ENCODE assay signal across 1 cellular context in genomic region chr16:381788-382717, GRCh38.
A peak's percentile ranks its signal among the peaks of the same experiment; 100 is the strongest.
TF ChIP-seq lines count a peak whose summit lies in the region.

TSS of gene PGAP6 (minus strand) at chr16:381978. CDS start at chr16:381821, 157 bp downstream.

TF ChIP-seq in GM12878, 131 proteins besides CTCF, POLR2A, EP300 and RAD21 (continued from another document and continues in another):
- no peak for TF ChIP-seq PRDM15 (CRISPR knock-in tag; IDR thresholded peaks at IDR 0.05)
- no peak for TF ChIP-seq E2F8 (IDR thresholded peaks at IDR 0.05; ENCODE audit: low read depth, partially characterized antibody)
- TF ChIP-seq RB1 (IDR thresholded peaks at IDR 0.05; ENCODE audit: borderline replicate concordance), result peak; percentile 23; the same call in 1 of the 2 replicates
- no peak for TF ChIP-seq SMC3 (IDR thresholded peaks at IDR 0.05; ENCODE audit: borderline replicate concordance, low read length)
- no peak for TF ChIP-seq POU2F2 (IDR thresholded peaks at IDR 0.05; ENCODE audit: borderline replicate concordance, low read depth, low read length)
- TF ChIP-seq ZNF207 (IDR thresholded peaks at IDR 0.05; ENCODE audit: borderline replicate concordance), result no peak
- TF ChIP-seq E2F4 (IDR thresholded peaks at IDR 0.05; ENCODE audit: low read depth, low read length), result no peak
- no peak for TF ChIP-seq CHD2 (IDR thresholded peaks at IDR 0.05; ENCODE audit: borderline replicate concordance, low read depth, low read length)
- TF ChIP-seq BHLHE40 (IDR thresholded peaks at IDR 0.05; ENCODE audit: borderline replicate concordance in 1 of 2, low read depth in 2 of 2, low read length in 1 of 2), result peak in 1 of 2 experiments; percentile 48; a peak in 2 of 4 replicates
- no peak for TF ChIP-seq IRF3 (IDR thresholded peaks at IDR 0.05)
- TF ChIP-seq NFIC (IDR thresholded peaks at IDR 0.05; ENCODE audit: low read depth, low read length), result no peak
- TF ChIP-seq LARP7 (IDR thresholded peaks at IDR 0.05), result peak; percentile 95
- no peak for TF ChIP-seq HDAC6 (IDR thresholded peaks at IDR 0.05; ENCODE audit: unreplicated experiment)
- TF ChIP-seq ETV6 (conservative IDR thresholded peaks at IDR 0.05 in 1 of 2, IDR thresholded peaks at IDR 0.05 in 1 of 2; ENCODE audit: borderline replicate concordance in 1 of 2, low read depth in 1 of 2), result no peak
- no peak for TF ChIP-seq ELK1 (IDR thresholded peaks at IDR 0.05; ENCODE audit: low read depth, low read length)
- no peak for TF ChIP-seq MEF2B (IDR thresholded peaks at IDR 0.05; ENCODE audit: partially characterized antibody, poor library complexity, severe bottlenecking)
- TF ChIP-seq CREB1 (IDR thresholded peaks at IDR 0.05; ENCODE audit: low read depth), result no peak
- TF ChIP-seq RCOR1 (conservative IDR thresholded peaks at IDR 0.05; ENCODE audit: low read depth, low read length), result no peak
- no peak for TF ChIP-seq SRF (IDR thresholded peaks at IDR 0.05; ENCODE audit: low read depth in 2 of 2, low read length in 2 of 2)
- 0 out of 2 replicates have a peak, but pooled peaks have one; percentile 42 for TF ChIP-seq POLR2AphosphoS2 (IDR thresholded peaks at IDR 0.05; ENCODE audit: low read depth, low read length)
- TF ChIP-seq MEF2A (IDR thresholded peaks at IDR 0.05; ENCODE audit: insufficient read depth, low read depth, low read length), result no peak
- TF ChIP-seq BMI1 (IDR thresholded peaks at IDR 0.05; ENCODE audit: borderline replicate concordance), result no peak
- TF ChIP-seq CREM (IDR thresholded peaks at IDR 0.05; ENCODE audit: low read depth), result no peak
- no peak for TF ChIP-seq FOXK2 (IDR thresholded peaks at IDR 0.05)
- TF ChIP-seq SP1 (IDR thresholded peaks at IDR 0.05; ENCODE audit: low read depth, low read length), result no peak
- no peak for TF ChIP-seq TCF7 (IDR thresholded peaks at IDR 0.05; ENCODE audit: borderline replicate concordance)
- TF ChIP-seq PKNOX1 (IDR thresholded peaks at IDR 0.05), result no peak
- no peak for TF ChIP-seq KAT2A (conservative IDR thresholded peaks at IDR 0.05; ENCODE audit: control insufficient read depth, low read depth, low read length)
- no peak for TF ChIP-seq CBX5 (IDR thresholded peaks at IDR 0.05; ENCODE audit: low read depth)
- TF ChIP-seq MYC (IDR thresholded peaks at IDR 0.05; ENCODE audit: insufficient read depth, insufficient read length, insufficient replicate concordance, low read length, severe bottlenecking), result no peak
- TF ChIP-seq USF1 (IDR thresholded peaks at IDR 0.05; ENCODE audit: borderline replicate concordance, extremely low read length, insufficient read depth, low read depth, low read length), result peak; percentile 65
- TF ChIP-seq YY1 (IDR thresholded peaks at IDR 0.05; ENCODE audit: low read depth, low read length), result peak; percentile 27; the same call in 1 of the 2 replicates
- no peak for TF ChIP-seq CBFB (IDR thresholded peaks at IDR 0.05; ENCODE audit: low read depth)
- no peak for TF ChIP-seq NBN (IDR thresholded peaks at IDR 0.05)
- TF ChIP-seq ZSCAN29 (IDR thresholded peaks at IDR 0.05), result no peak
- TF ChIP-seq SIX5 (IDR thresholded peaks at IDR 0.05; ENCODE audit: low read depth, low read length, severe bottlenecking), result no peak
- no peak for TF ChIP-seq ASH2L (IDR thresholded peaks at IDR 0.05; ENCODE audit: borderline replicate concordance, low read depth)
- no peak for TF ChIP-seq ZNF24 (IDR thresholded peaks at IDR 0.05)
- no peak for TF ChIP-seq JUND (IDR thresholded peaks at IDR 0.05; ENCODE audit: low read depth, low read length)
- peak in 1 of 2 experiments; percentile 58; a peak in 1 of 3 replicates for TF ChIP-seq EGR1 (IDR thresholded peaks at IDR 0.05; ENCODE audit: borderline replicate concordance in 1 of 2, low read depth in 2 of 2, low read length in 2 of 2)
- no peak for TF ChIP-seq ZBTB40 (IDR thresholded peaks at IDR 0.05; ENCODE audit: borderline replicate concordance)
- no peak for TF ChIP-seq MAX (IDR thresholded peaks at IDR 0.05; ENCODE audit: low read depth, low read length)
- TF ChIP-seq MLLT1 (IDR thresholded peaks at IDR 0.05), result no peak
- peak; percentile 59 for TF ChIP-seq NR2F1 (conservative IDR thresholded peaks at IDR 0.05)
- no peak for TF ChIP-seq HDAC2 (IDR thresholded peaks at IDR 0.05)
